ENCODE assay signal across 8 cellular contexts in the genomic region with DNA sequence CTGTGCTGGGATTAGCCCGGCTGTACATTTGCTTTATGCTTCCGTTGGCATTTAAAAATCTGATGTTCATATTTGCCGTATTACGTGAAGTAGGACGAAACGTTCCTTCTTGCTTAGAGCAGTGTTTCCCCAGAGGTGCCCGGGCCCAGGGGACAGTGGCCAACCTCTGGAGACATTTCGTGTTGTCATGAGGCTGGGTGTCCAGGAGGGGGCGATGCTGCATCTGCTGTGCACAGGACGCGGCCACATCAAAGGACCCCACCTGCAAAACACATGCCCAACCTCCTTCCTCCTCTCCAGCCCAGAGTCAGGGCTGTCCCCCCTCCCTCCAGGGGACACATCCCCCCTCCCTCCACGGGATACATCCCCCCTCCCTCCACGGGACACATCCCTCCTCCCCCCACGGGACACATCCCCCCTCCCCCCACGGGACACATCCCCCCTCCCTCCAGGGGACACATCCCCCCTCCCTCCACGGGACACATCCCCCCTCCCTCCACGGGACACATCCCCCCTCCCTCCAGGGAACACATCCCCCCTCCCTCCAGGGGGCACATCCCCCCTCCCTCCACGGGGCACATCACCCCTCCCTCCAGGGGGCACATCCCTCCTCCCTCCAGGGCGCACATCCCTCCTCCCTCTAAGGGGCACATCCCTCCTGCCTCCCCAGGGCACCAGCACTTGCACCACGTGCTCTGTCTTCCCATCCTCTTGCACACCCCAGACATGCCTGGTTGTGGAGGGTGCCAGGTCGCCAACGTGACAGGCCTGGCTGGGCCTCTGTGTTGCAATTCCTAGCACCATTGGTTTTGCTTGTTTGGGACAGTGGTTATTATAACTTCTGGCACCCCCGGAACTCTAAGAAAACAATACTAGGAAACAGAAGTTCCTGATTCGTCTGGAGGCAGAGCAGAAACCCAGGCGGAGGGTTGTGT. TPM values are rescaled to one million over a fixed set of nuclear protein-coding genes. Genes with fewer than 3 reads are reported as not detected.
DNase-seq lines count a peak whose midpoint lies in the region; ATAC-seq lines count a peak whose summit lies in the region.

No MANE protein-coding gene starts in this region.

- peaks cover 0 to 2% (median 0%) of the 10 kb centered on the region in 3 donors for H3K36me3 Mint-ChIP-seq in naive thymus-derived CD8-positive, alpha-beta T cell
- H3K36me3 Mint-ChIP-seq in stimulated activated memory B cell treated with anti-CD40 and anti-IgM and Interleukin-4, amounts not matched to agents 10 μg/mL and 1 μg/mL and 100 μg/mL, for 72 hours, result peaks cover 42% of the 10 kb centered on the region

- POLR2A ChIA-PET in naive thymus-derived CD8-positive, alpha-beta T cell (lab: Charles Lee), result no interaction called here

- peaks cover 30% of the 10 kb centered on the region for H3K36me3 ChIP-seq in NT2/D1 (ENCODE audit: insufficient read depth, insufficient read length, low read length)

- peaks cover 16 to 29% (median 25%) of the 10 kb centered on the region in 4 donors for H3K4me1 Mint-ChIP-seq in naive thymus-derived CD8-positive, alpha-beta T cell
- peaks cover 27% of the 10 kb centered on the region for H3K4me1 Mint-ChIP-seq in stimulated activated memory B cell treated with anti-CD40 and anti-IgM and Interleukin-4, amounts not matched to agents 10 μg/mL and 1 μg/mL and 100 μg/mL, for 72 hours

- H3K27me3 ChIP-seq in NT2/D1 (ENCODE audit: insufficient read depth, insufficient read length), result no peaks in the 10 kb centered on the region

- H3K4me1 ChIP-seq in NT2/D1 (ENCODE audit: insufficient read depth, insufficient read length), result peaks cover 8% of the 10 kb centered on the region

- H3K9me3 Mint-ChIP-seq in naive thymus-derived CD8-positive, alpha-beta T cell, result peaks cover 0 to 2% (median 0%) of the 10 kb centered on the region in 9 donors
- H3K9me3 Mint-ChIP-seq in stimulated activated memory B cell treated with anti-CD40 and anti-IgM and Interleukin-4, amounts not matched to agents 10 μg/mL and 1 μg/mL and 100 μg/mL, for 72 hours, result peaks cover 2% of the 10 kb centered on the region

- H3K9ac ChIP-seq in NT2/D1 (ENCODE audit: insufficient read length, low read depth), result peak overlapping the region; percentile 28

- no peaks in the 10 kb centered on the region for H3K9me3 ChIP-seq in NT2/D1 (ENCODE audit: insufficient read depth, low read length)

- peaks cover 0 to 4% (median 2%) of the 10 kb centered on the region in 5 donors for H3K27me3 Mint-ChIP-seq in naive thymus-derived CD8-positive, alpha-beta T cell
- H3K27me3 Mint-ChIP-seq in stimulated activated memory B cell treated with anti-CD40 and anti-IgM and Interleukin-4, amounts not matched to agents 10 μg/mL and 1 μg/mL and 100 μg/mL, for 72 hours, result no peaks in the 10 kb centered on the region

- no peak overlapping the region for H3K4me3 ChIP-seq in NT2/D1 (ENCODE audit: insufficient read length, low read depth)

- H3K4me3 Mint-ChIP-seq in naive thymus-derived CD8-positive, alpha-beta T cell, result peak overlapping the region; percentile 65 to 91 (median 75)
- H3K4me3 Mint-ChIP-seq in stimulated activated memory B cell treated with anti-CD40 and anti-IgM and Interleukin-4, amounts not matched to agents 10 μg/mL and 1 μg/mL and 100 μg/mL, for 72 hours, result peak overlapping the region; percentile 96

- peak; percentile 93 for DNase-seq in GM03348 (ENCODE audit: low spot score)
- peak; percentile 69 for DNase-seq in HK-2 (ENCODE audit: unreplicated experiment)
- DNase-seq in NT2/D1 (ENCODE audit: low read depth, low spot score), result peak; percentile 77
- DNase-seq in activated T-cell treated with anti-CD3 and anti-CD28 coated beads for 24 hours (ENCODE audit: low read depth), result peak; percentile 78
- DNase-seq in naive thymus-derived CD8-positive, alpha-beta T cell, result peak; percentile 79 to 96 (median 86)

- H3K27ac Mint-ChIP-seq in naive thymus-derived CD8-positive, alpha-beta T cell, result peak overlapping the region in 8 of 10 donors; percentile 62 to 96 (median 80)
- peak overlapping the region; percentile 91 for H3K27ac Mint-ChIP-seq in stimulated activated memory B cell treated with anti-CD40 and anti-IgM and Interleukin-4, amounts not matched to agents 10 μg/mL and 1 μg/mL and 100 μg/mL, for 72 hours

- ATAC-seq in esophagus mucosa, result peak; percentile 67
- ATAC-seq in naive thymus-derived CD8-positive, alpha-beta T cell, result peak; percentile 96 to 98
- ATAC-seq in stimulated activated memory B cell treated with anti-CD40 and anti-IgM and Interleukin-4, amounts not matched to agents 10 μg/mL and 1 μg/mL and 100 μg/mL, for 72 hours, result peak; percentile 70
- no peak for ATAC-seq in GM19397 (IDR thresholded peaks at IDR 0.05; ENCODE audit: unreplicated experiment)

RNA-seq across cellular contexts. Expression of a gene that starts 46.7 kb away (rescaled TPM):
- 34.8 TPM for total RNA-seq in esophagus mucosa
- 1 to 10 TPM; 2.2 to 2.4 TPM for total RNA-seq in naive thymus-derived CD8-positive, alpha-beta T cell
- polyA plus RNA-seq in naive thymus-derived CD8-positive, alpha-beta T cell, result under 1 TPM in 2 of 3 donors, not detected in 1; 0.19 to 0.23 TPM

RNA-seq across cellular contexts. Expression of a gene that starts 58.2 kb away (rescaled TPM):
- total RNA-seq in esophagus mucosa, result 1.8 TPM
- total RNA-seq in naive thymus-derived CD8-positive, alpha-beta T cell, result under 1 TPM; 0.71 to 0.75 TPM
- polyA plus RNA-seq in naive thymus-derived CD8-positive, alpha-beta T cell, result under 1 TPM in 2 of 3 donors, not detected in 1; 0.02 to 0.07 TPM

Comparison
In these comparisons a context has a peak if more than half of its experiments do, and no peak if none do; other contexts are left out.
1. RNA of a gene that starts 46.7 kb away (total RNA-seq): 34.8 TPM in esophagus mucosa (single experiment); 2.2 to 2.4 TPM in naive thymus-derived CD8-positive, alpha-beta T cell; every median in the first group is over 10 times any median in the second.
2. Peak in every context shown above with its lines, with median percentiles within 50 percentile points of each other: DNase-seq.